Comparison of ENCODE assay signal across 1 cellular context in the genomic region with DNA sequence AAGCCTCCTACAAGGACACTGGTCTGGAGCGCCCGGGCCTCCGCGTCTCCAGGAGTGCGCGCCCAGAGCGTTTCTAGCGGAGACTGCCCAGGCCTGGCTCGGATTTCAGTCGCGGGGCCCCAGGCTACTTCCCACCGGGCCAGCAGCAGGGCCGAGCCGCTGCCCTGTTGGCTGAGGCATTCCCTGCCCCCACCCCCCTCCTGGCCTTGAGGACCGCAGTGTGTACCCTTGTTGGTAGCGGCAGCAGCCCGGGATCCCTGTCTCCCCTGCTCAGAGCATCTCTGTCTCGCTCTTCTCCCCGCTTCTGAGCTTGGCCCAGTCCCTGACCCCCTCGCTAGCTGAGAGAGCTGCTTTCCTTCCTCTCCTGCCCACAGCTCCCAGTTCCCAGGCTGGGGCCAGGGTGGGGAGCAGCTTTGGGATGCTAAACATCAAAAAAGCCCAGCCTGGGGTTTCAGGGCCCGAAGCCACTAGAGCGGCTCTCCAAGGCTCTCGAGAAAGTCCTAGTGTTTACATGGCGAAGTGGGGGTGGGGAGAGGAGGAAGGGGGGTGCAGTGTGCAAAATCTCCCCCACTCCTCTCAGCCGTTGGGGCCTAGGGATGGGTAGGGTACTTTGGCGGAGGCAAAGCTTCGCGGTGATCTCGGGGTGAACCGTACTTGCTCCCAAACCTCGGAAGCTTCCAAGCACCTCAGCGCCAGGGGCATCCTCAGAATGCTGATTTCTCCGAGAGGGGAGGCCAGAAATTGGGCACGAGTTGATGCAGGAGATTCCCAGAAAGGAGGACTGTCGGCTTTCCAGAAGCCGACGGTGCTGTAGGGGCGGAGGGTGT.
A peak's percentile ranks its signal among the peaks of the same experiment; 100 is the strongest.
TF ChIP-seq lines count a peak whose summit lies in the region.

No MANE protein-coding gene starts in this region.

TF ChIP-seq in GM12878, 131 proteins besides CTCF, POLR2A, EP300 and RAD21:
- TF ChIP-seq ZNF207 (IDR thresholded peaks at IDR 0.05; ENCODE audit: borderline replicate concordance) (no peak), BRCA1 (IDR thresholded peaks at IDR 0.05; ENCODE audit: low read depth, low read length) (no peak), PAX8 (IDR thresholded peaks at IDR 0.05) (no peak), SUZ12 (IDR thresholded peaks at IDR 0.05; ENCODE audit: unreplicated experiment) (peak; percentile 60)
TF ChIP-seq in GM12878: peak in this region for 1.
